Comparison of ENCODE assay signal across 8 cellular contexts in the genomic region with DNA sequence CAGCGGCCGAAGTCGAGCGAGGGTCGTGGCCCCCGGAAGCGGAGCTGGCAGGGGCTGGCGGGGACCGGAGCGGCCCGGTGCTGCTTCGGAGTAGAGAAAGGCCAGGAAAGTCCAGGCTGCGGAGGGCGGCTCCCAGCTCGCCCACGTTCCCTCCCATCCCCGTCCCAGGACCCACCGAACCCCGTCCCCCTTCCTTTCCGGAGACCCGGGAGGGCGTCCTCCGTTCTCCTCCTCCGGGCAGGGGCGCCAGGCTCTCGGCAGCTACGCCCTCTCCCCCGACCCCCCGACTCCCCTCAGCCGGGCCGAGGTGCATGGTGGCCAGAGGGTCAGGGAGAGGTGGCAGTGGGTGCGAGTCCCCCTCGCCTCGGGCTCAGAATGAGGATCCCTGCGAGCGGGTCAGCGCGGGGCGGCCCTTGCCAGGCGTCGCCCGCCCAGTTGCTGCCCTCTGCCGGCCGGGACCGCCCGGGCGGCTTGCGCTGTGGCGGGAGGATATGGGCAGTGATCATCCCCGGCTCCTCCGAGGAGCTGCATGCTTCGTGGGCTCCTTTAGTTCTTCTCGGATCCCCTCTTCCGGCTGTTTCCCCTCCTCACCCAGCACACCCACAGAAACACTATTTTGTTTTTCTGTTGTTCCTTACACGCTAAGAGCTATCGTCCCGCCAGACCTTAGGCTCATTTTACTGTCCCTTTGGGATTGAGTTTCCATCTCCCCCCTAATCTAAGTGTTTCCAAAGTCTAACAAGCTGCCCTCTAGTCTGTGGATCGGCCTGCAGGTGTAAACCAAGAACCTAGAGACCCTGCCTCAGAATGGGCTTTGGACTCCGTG. TPM values are rescaled to one million over a fixed set of nuclear protein-coding genes. Genes with fewer than 3 reads are reported as not detected.
DNase-seq lines count a peak whose midpoint lies in the region; ATAC-seq, FAIRE-seq and TF ChIP-seq lines count a peak whose summit lies in the region.

No MANE protein-coding gene starts in this region.

- peak; percentile 39 for DNase-seq in GM12891 (ENCODE audit: insufficient read length, low spot score)
- DNase-seq in NCI-H1105 (lab: John Stamatoyannopoulos, UW), result peak; percentile 58
- DNase-seq in activated T-cell treated with anti-CD3 and anti-CD28 coated beads, Interleukin-2, amount 50 U/mL, for 24 hours, result peak; percentile 73
- DNase-seq in fibroblast of pulmonary artery (ENCODE audit: low read depth), result peak; percentile 57
- DNase-seq in myocyte (ENCODE audit: low read depth), result peak; percentile 67
- no peak for DNase-seq in NCI-H2029 treated with DMSO at 0.1 percent for 48 hours (lab: John Stamatoyannopoulos, UW)

- H3K9me3 Mint-ChIP-seq in activated T-cell treated with anti-CD3 and anti-CD28 coated beads, Interleukin-2, amount 50 U/mL, for 24 hours, result no peaks in the 10 kb centered on the region
- H3K9me3 Mint-ChIP-seq in stimulated activated naive CD8-positive, alpha-beta T cell treated with anti-CD3 and anti-CD28 coated beads, Interleukin-15, Interleukin-2, amounts not matched to agents 100 ng/mL and 50 ng/mL, for 24 hours, result no peaks in the 10 kb centered on the region

- no peak for FAIRE-seq in GM12891 (lab: Jason Lieb, UNC)

- H3K27me3 Mint-ChIP-seq in activated T-cell treated with anti-CD3 and anti-CD28 coated beads, Interleukin-2, amount 50 U/mL, for 24 hours, result peaks cover 75% of the 10 kb centered on the region
- peaks cover 66% of the 10 kb centered on the region for H3K27me3 Mint-ChIP-seq in stimulated activated naive CD8-positive, alpha-beta T cell treated with anti-CD3 and anti-CD28 coated beads, Interleukin-15, Interleukin-2, amounts not matched to agents 100 ng/mL and 50 ng/mL, for 24 hours

- no peak for TF ChIP-seq POLR2A in GM12891 (IDR thresholded peaks at IDR 0.05; ENCODE audit: low read depth, low read length)

- H3K4me1 Mint-ChIP-seq in activated T-cell treated with anti-CD3 and anti-CD28 coated beads, Interleukin-2, amount 50 U/mL, for 24 hours (ENCODE audit: low read depth), result peaks cover 8% of the 10 kb centered on the region
- H3K4me1 Mint-ChIP-seq in stimulated activated naive CD8-positive, alpha-beta T cell treated with anti-CD3 and anti-CD28 coated beads, Interleukin-15, Interleukin-2, amounts not matched to agents 100 ng/mL and 50 ng/mL, for 24 hours (ENCODE audit: low read depth), result peaks cover 7% of the 10 kb centered on the region

- no peak overlapping the region for H3K27ac Mint-ChIP-seq in activated T-cell treated with anti-CD3 and anti-CD28 coated beads, Interleukin-2, amount 50 U/mL, for 24 hours
- H3K27ac Mint-ChIP-seq in stimulated activated naive CD8-positive, alpha-beta T cell treated with anti-CD3 and anti-CD28 coated beads, Interleukin-15, Interleukin-2, amounts not matched to agents 100 ng/mL and 50 ng/mL, for 24 hours, result no peak overlapping the region

- peak; percentile 58 for TF ChIP-seq CTCF in fibroblast of pulmonary artery (IDR thresholded peaks at IDR 0.05; ENCODE audit: low read length, missing control alignments)

- H3K36me3 Mint-ChIP-seq in activated T-cell treated with anti-CD3 and anti-CD28 coated beads, Interleukin-2, amount 50 U/mL, for 24 hours (ENCODE audit: low read depth), result no peaks in the 10 kb centered on the region
- no peaks in the 10 kb centered on the region for H3K36me3 Mint-ChIP-seq in stimulated activated naive CD8-positive, alpha-beta T cell treated with anti-CD3 and anti-CD28 coated beads, Interleukin-15, Interleukin-2, amounts not matched to agents 100 ng/mL and 50 ng/mL, for 24 hours (ENCODE audit: low read depth)

- peak overlapping the region; percentile 52 for H3K4me3 ChIP-seq in fibroblast of pulmonary artery (replicated peaks; ENCODE audit: low read depth, low read length)

- peak overlapping the region; percentile 23 for H3K4me3 Mint-ChIP-seq in activated T-cell treated with anti-CD3 and anti-CD28 coated beads, Interleukin-2, amount 50 U/mL, for 24 hours
- H3K4me3 Mint-ChIP-seq in stimulated activated naive CD8-positive, alpha-beta T cell treated with anti-CD3 and anti-CD28 coated beads, Interleukin-15, Interleukin-2, amounts not matched to agents 100 ng/mL and 50 ng/mL, for 24 hours, result peak overlapping the region; percentile 36

- no peak for ATAC-seq in HG03196 (IDR thresholded peaks at IDR 0.05; ENCODE audit: unreplicated experiment)

TF ChIP-seq in GM12891, 5 proteins besides CTCF, POLR2A, EP300 and RAD21:
- TF ChIP-seq POU2F2 (IDR thresholded peaks at IDR 0.05; ENCODE audit: low read depth, low read length), result no peak
- TF ChIP-seq TAF1 (IDR thresholded peaks at IDR 0.05; ENCODE audit: low read depth, low read length), result no peak
- TF ChIP-seq POLR2AphosphoS5 (IDR thresholded peaks at IDR 0.05; ENCODE audit: low read depth, low read length), result no peak
- TF ChIP-seq PAX5 (IDR thresholded peaks at IDR 0.05; ENCODE audit: insufficient read depth, low read length, severe bottlenecking), result no peak
- TF ChIP-seq SPI1 (IDR thresholded peaks at IDR 0.05; ENCODE audit: low read depth, low read length), result no peak

RNA-seq across cellular contexts. Expression of a gene that starts 0.7 kb away (rescaled TPM):
- polyA plus RNA-seq in GM12891 (2012; ENCODE audit: low read depth, missing spikeins), result 0.06 TPM
- total RNA-seq in myocyte, result 2.9 and 5.9 TPM in 2 replicates
- 4.0 TPM for polyA plus RNA-seq in myocyte (2012)
